ENCODE assay signal across 11 cellular contexts in genomic region chr1:23598424-23598823, GRCh38.
DNase-seq lines count a peak whose midpoint lies in the region; ATAC-seq and TF ChIP-seq lines count a peak whose summit lies in the region.
"Had no signal": no experiment of that assay in that cellular context is flagged by ENCODE, and none has a peak within 500 bp of the region (broad histone marks: within the 10 kb centered on the region; RNA-seq: fewer than 3 reads in every experiment).

No MANE protein-coding gene starts in this region.

- no peak for TF ChIP-seq CTCF in WERI-Rb-1 (IDR thresholded peaks at IDR 0.05; ENCODE audit: low read depth, low read length)

- H3K36me3 ChIP-seq in BLaER1, result no peaks in the 10 kb centered on the region
- no peaks in the 10 kb centered on the region for H3K36me3 ChIP-seq in WERI-Rb-1

- H3K27ac ChIP-seq in BLaER1 (peak overlapping the region; percentile 95), WERI-Rb-1 (peak overlapping the region; percentile 66)

- H4K20me1 ChIP-seq in BLaER1, result no peaks in the 10 kb centered on the region

- H3K27me3 ChIP-seq in BLaER1 (no peaks in the 10 kb centered on the region), WERI-Rb-1 (ENCODE audit: insufficient read depth, low read depth, severe bottlenecking) (no peaks in the 10 kb centered on the region)

- H3K9me3 ChIP-seq in BLaER1 (no peaks in the 10 kb centered on the region), WERI-Rb-1 (ENCODE audit: severe bottlenecking) (no peaks in the 10 kb centered on the region)

- peak overlapping the region; percentile 84 for H3K4me2 ChIP-seq in BLaER1

- no peak for ATAC-seq in GM18873 (IDR thresholded peaks at IDR 0.05; ENCODE audit: low FRiP score, unreplicated experiment)

- H3K4me1 ChIP-seq in BLaER1, result peaks cover 100% of the 10 kb centered on the region

- H3K9ac ChIP-seq in BLaER1, result peak overlapping the region; percentile 85

- H3K4me3 ChIP-seq in BLaER1 (peak overlapping the region; percentile 68), WERI-Rb-1 (ENCODE audit: low read depth, low read length) (no peak overlapping the region)

- DNase-seq in NCI-H1092 (lab: John Stamatoyannopoulos, UW), result peak; percentile 40
- no peak for DNase-seq in WERI-Rb-1
- peak; percentile 96 for DNase-seq in left kidney (ENCODE audit: low read depth, low spot score)
- no peak for DNase-seq in NAMALWA (ENCODE audit: low spot score)
- no peak for DNase-seq in HK-2 (ENCODE audit: unreplicated experiment)
- no peak for DNase-seq in activated CD4-positive, alpha-beta T cell treated with anti-CD3 and anti-CD28 coated beads, Interleukin-2, amount 50 U/mL, for 1 hour
- DNase-seq: dermis blood vessel endothelial cell, NCI-H2029, SHP77 had no signal

Comparison
In these comparisons a context has a peak if more than half of its experiments do, and no peak if none do; other contexts are left out.
1. DNase-seq: peak in NCI-H1092 (single experiment) and left kidney (single experiment); none in WERI-Rb-1 (single experiment), NAMALWA (single experiment), HK-2 (single experiment) and activated CD4-positive, alpha-beta T cell treated with anti-CD3 and anti-CD28 coated beads, Interleukin-2, amount 50 U/mL, for 1 hour (single experiment).